Comparison of ENCODE assay signal across 8 cellular contexts in the genomic region with DNA sequence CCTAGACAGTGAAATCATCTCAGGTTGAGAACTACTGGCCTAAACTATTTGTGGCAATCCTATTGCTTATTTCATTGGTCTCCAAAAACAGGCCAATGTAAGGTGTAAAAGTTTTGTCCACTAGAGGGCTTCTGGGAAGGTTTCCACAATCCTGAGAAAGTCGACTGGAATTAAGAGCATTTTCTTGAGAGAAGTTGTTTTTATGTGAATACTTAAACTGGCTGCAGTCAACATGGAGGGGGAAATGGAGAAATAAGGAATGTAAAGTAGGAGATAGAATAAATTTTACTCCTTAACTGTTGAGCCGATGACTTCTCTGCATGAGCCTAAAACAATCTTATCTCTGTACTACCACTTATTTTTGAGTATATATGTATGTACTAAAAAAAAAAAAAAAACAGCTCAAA. TPM values are rescaled to one million over a fixed set of nuclear protein-coding genes. Genes with fewer than 3 reads are reported as not detected.
DNase-seq lines count a peak whose midpoint lies in the region; ATAC-seq and TF ChIP-seq lines count a peak whose summit lies in the region.

No MANE protein-coding gene starts in this region.

- H3K79me2 ChIP-seq in OCI-LY1 (ENCODE audit: insufficient read depth, low read length), result no peaks in the 10 kb centered on the region

- H2BK12ac ChIP-seq in mesenchymal stem cell (ENCODE audit: low read length in 2 of 2), result no peak overlapping the region

- H3K14ac ChIP-seq in mesenchymal stem cell (ENCODE audit: low read length in 2 of 2), result no peak overlapping the region

- no peak overlapping the region for H2BK5ac ChIP-seq in mesenchymal stem cell (ENCODE audit: low read depth, low read length, poor library complexity, severe bottlenecking)

- H3K27me3 ChIP-seq in OCI-LY1 (ENCODE audit: insufficient read depth, low read length) (no peaks in the 10 kb centered on the region), mesenchymal stem cell (ENCODE audit: control insufficient read depth in 1 of 2, insufficient read depth in 1 of 2, low read length in 2 of 2) (no peaks in the 10 kb centered on the region)

- H3K9me3 ChIP-seq in HEK293 (ENCODE audit: control insufficient read depth, insufficient read depth, low read depth, low read length) (no peaks in the 10 kb centered on the region), OCI-LY1 (ENCODE audit: low read length) (no peaks in the 10 kb centered on the region), mesenchymal stem cell (ENCODE audit: control insufficient read depth, low read length) (no peaks in the 10 kb centered on the region)

- H3K4me3 ChIP-seq in HEK293 (ENCODE audit: low read depth, low read length) (no peak overlapping the region), OCI-LY1 (ENCODE audit: low read depth, low read length, poor library complexity, severe bottlenecking) (no peak overlapping the region), mesenchymal stem cell (ENCODE audit: insufficient read depth in 1 of 2, low read depth in 1 of 2, low read length in 2 of 2) (no peak overlapping the region)

- POLR2A ChIA-PET in HEK293 (lab: Yijun Ruan, JAX), result no interaction called here

- H3K36me3 ChIP-seq in HEK293 (ENCODE audit: control insufficient read depth in 2 of 2, insufficient read depth in 1 of 2, low read length in 2 of 2), result no peaks in the 10 kb centered on the region
- H3K36me3 ChIP-seq in OCI-LY1 (ENCODE audit: insufficient read depth, low read length), result no peaks in the 10 kb centered on the region
- H3K36me3 ChIP-seq in mesenchymal stem cell (ENCODE audit: control insufficient read depth in 1 of 2, insufficient read depth in 2 of 2, low read depth in 1 of 2, low read length in 2 of 2), result no peaks in the 10 kb centered on the region

- no peak for DNase-seq in activated CD4-positive, CD25-positive, alpha-beta regulatory T cell (lab: John Stamatoyannopoulos, UW)
- DNase-seq in dedifferentiated amniotic fluid mesenchymal stem cell (ENCODE audit: extremely low spot score), result peak; percentile 91
- DNase-seq in mesenchymal stem cell, result peak; percentile 76
- no peak for DNase-seq in stimulated activated CD4-positive, alpha-beta T cell treated with anti-CD3 and anti-CD28 coated beads, Interleukin-1b, Interleukin-23, amount 100 ng/mL, for 48 hours
- DNase-seq in activated effector memory CD4-positive, alpha-beta T cell treated with anti-CD3 and anti-CD28 coated beads, Interleukin-2, amount 50 U/mL, for 16 hours, result no peak

- H3K23ac ChIP-seq in mesenchymal stem cell (ENCODE audit: low read length in 2 of 2), result no peak overlapping the region

- no peaks in the 10 kb centered on the region for H3K79me1 ChIP-seq in mesenchymal stem cell (replicated peaks; ENCODE audit: low read length, poor library complexity, severe bottlenecking)

- H3K9ac ChIP-seq in OCI-LY1 (ENCODE audit: low read length) (no peak overlapping the region), mesenchymal stem cell (ENCODE audit: low read length) (peak overlapping the region; percentile 18)

- H3K27ac ChIP-seq in HEK293 (ENCODE audit: extremely low read depth, low read depth, low read length) (no peak overlapping the region), OCI-LY1 (ENCODE audit: low read depth, low read length, poor library complexity, severe bottlenecking) (no peak overlapping the region), mesenchymal stem cell (ENCODE audit: low read length, poor library complexity, severe bottlenecking) (no peak overlapping the region)

- H3K4me1 ChIP-seq in HEK293 (ENCODE audit: control insufficient read depth, insufficient read depth, low read length), result no peaks in the 10 kb centered on the region
- no peaks in the 10 kb centered on the region for H3K4me1 ChIP-seq in OCI-LY1 (ENCODE audit: insufficient read depth, low read length, severe bottlenecking)
- peaks cover 1% of the 10 kb centered on the region for H3K4me1 ChIP-seq in mesenchymal stem cell (ENCODE audit: control insufficient read depth, insufficient read depth, low read depth, low read length)

- H4K8ac ChIP-seq in mesenchymal stem cell (ENCODE audit: low read length), result no peak overlapping the region

- no peak overlapping the region for H2AK5ac ChIP-seq in mesenchymal stem cell (ENCODE audit: low read length, severe bottlenecking)

- no peak overlapping the region for H3K4ac ChIP-seq in mesenchymal stem cell (ENCODE audit: low read depth in 1 of 2, low read length in 2 of 2)

- no peak overlapping the region for H3K18ac ChIP-seq in mesenchymal stem cell (ENCODE audit: low read depth in 1 of 2, low read length in 2 of 2)

- CTCF ChIA-PET in HEK293 (lab: Yijun Ruan, JAX), result interaction anchor here (0.6 to 1.2 kb wide), 10 partner anchors 17 to 845 kb away, joined by 3 to 5 read pairs (median 4); no protein-coding TSS in a partner anchor

- no peaks in the 10 kb centered on the region for H3F3A ChIP-seq in OCI-LY1 (ENCODE audit: insufficient read depth, low read length)

- H4K91ac ChIP-seq in mesenchymal stem cell (ENCODE audit: low read length), result no peak overlapping the region

- 0 out of 2 replicates have a peak, but pooled peaks have one; percentile 20 for TF ChIP-seq CTCF in HEK293 (tag by site-specific recombination; IDR thresholded peaks at IDR 0.05)
- peak; percentile 72 for TF ChIP-seq CTCF in OCI-LY1 (IDR thresholded peaks at IDR 0.05; ENCODE audit: low read length)

- H4K20me1 ChIP-seq in OCI-LY1 (ENCODE audit: insufficient read depth, low read length), result no peaks in the 10 kb centered on the region

- H2BK120ac ChIP-seq in mesenchymal stem cell (ENCODE audit: low read depth, low read length), result no peak overlapping the region

- WGBS in mesenchymal stem cell, result 12% methylated on average over 1 of the region's 2 CpGs

- ATAC-seq in activated CD4-positive, CD25-positive, alpha-beta regulatory T cell treated with anti-CD3 and anti-CD28 coated beads, Interleukin-2, amount 50 U/mL, for 24 hours, result peak; percentile 20 to 25

- H2AFZ ChIP-seq in OCI-LY1 (ENCODE audit: low read length) (no peak overlapping the region), mesenchymal stem cell (ENCODE audit: low read depth, low read length) (no peak overlapping the region)

- no peaks in the 10 kb centered on the region for H3K9me2 ChIP-seq in OCI-LY1 (ENCODE audit: low read depth, low read length)

- H3K4me2 ChIP-seq in OCI-LY1 (ENCODE audit: low read length), result no peak overlapping the region
- no peak overlapping the region for H3K4me2 ChIP-seq in mesenchymal stem cell (ENCODE audit: low read length, poor library complexity, severe bottlenecking)

- no peak overlapping the region for H2BK15ac ChIP-seq in mesenchymal stem cell (ENCODE audit: low read depth, poor library complexity, severe bottlenecking)

TF ChIP-seq in HEK293, 187 proteins besides CTCF, POLR2A, EP300 and RAD21:
- no peak for TF ChIP-seq ZNF335 (tag by site-specific recombination; conservative IDR thresholded peaks at IDR 0.05)
- no peak for TF ChIP-seq ZNF610 (tag by site-specific recombination; IDR thresholded peaks at IDR 0.05; ENCODE audit: borderline replicate concordance)
- TF ChIP-seq ZNF664 (tag by site-specific recombination; IDR thresholded peaks at IDR 0.05), result peak; percentile 82; the same call in 1 of the 2 replicates
- TF ChIP-seq ZNF404 (tag by site-specific recombination; IDR thresholded peaks at IDR 0.05), result no peak
- no peak for TF ChIP-seq GLIS2 (tag by site-specific recombination; IDR thresholded peaks at IDR 0.05)
- 0 out of 2 replicates have a peak, but pooled peaks have one; percentile 6 for TF ChIP-seq ZNF654 (tag by site-specific recombination; IDR thresholded peaks at IDR 0.05; ENCODE audit: low read depth)

RNA-seq across cellular contexts. Expression of a gene that starts 11.0 kb away (rescaled TPM):
- 65.4 TPM for polyA plus RNA-seq in mesenchymal stem cell (2013, experiment 1 of 2)
- 61.3 TPM for polyA plus RNA-seq in mesenchymal stem cell (2013, experiment 2 of 2)

RNA-seq across cellular contexts. Expression of a gene that starts 55.6 kb away (rescaled TPM):
- polyA plus RNA-seq in mesenchymal stem cell (2013, experiment 1 of 2), result 24.9 TPM
- 24.7 TPM for polyA plus RNA-seq in mesenchymal stem cell (2013, experiment 2 of 2)

Comparison
In these comparisons a context has a peak if more than half of its experiments do, and no peak if none do; other contexts are left out.
1. DNase-seq: peak in dedifferentiated amniotic fluid mesenchymal stem cell (single experiment) and mesenchymal stem cell (single experiment); none in activated CD4-positive, CD25-positive, alpha-beta regulatory T cell (0 of 4), stimulated activated CD4-positive, alpha-beta T cell treated with anti-CD3 and anti-CD28 coated beads, Interleukin-1b, Interleukin-23, amount 100 ng/mL, for 48 hours (single experiment) and activated effector memory CD4-positive, alpha-beta T cell treated with anti-CD3 and anti-CD28 coated beads, Interleukin-2, amount 50 U/mL, for 16 hours (single experiment).